ENCODE assay signal across 11 cellular contexts in the genomic region with DNA sequence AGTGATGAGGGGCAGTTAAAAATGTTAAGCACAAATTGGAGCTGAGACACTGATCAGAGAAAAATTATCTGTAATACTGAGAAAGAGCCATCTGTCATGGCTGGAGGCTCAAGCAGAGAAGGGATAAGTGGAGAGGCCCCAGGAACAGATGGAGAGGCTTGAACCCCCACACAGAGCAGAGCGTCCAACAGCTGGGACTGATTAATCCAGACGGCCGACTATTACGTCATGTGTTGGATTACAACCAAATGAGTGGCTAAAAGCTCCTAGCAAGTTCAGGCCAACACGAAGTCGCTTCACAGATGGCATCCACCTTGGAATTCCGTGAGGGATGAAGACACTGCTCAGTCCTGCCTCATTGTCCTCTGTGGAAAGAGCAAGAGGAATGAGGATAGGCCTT. TPM values are rescaled to one million over a fixed set of nuclear protein-coding genes. Genes with fewer than 3 reads are reported as not detected.
DNase-seq lines count a peak whose midpoint lies in the region; ATAC-seq and TF ChIP-seq lines count a peak whose summit lies in the region.
"Had no signal": no experiment of that assay in that cellular context is flagged by ENCODE, and none has a peak within 500 bp of the region (broad histone marks: within the 10 kb centered on the region; RNA-seq: fewer than 3 reads in every experiment).

No MANE protein-coding gene starts in this region.

- DNase-seq in AG08395 (ENCODE audit: low spot score) (peak; percentile 61), HS-5 (ENCODE audit: low read depth) (peak; percentile 68), amniotic epithelial cell (ENCODE audit: low read depth) (peak; percentile 87), left ventricle myocardium superior (no peak), gastrocnemius medialis (no peak), SW480 (ENCODE audit: low spot score) (no peak)
- no peak for DNase-seq in stimulated activated naive CD4-positive, alpha-beta T cell (lab: John Stamatoyannopoulos, UW)
- DNase-seq: kidney, RPMI8226 had no signal

- intact Hi-C loops in left ventricle myocardium superior (cut with micrococcal nuclease) = no loop called here
- intact Hi-C loops in gastrocnemius medialis (cut with DNase I; ENCODE audit: low total_unique reads) = no loop called here

- no peaks in the 10 kb centered on the region for H3K36me3 ChIP-seq in gastrocnemius medialis

- in situ Hi-C loops in gastrocnemius medialis (cut with MboI; ENCODE audit: low sequenced_read_pairs in 4 of 4) = no loop called here

- no peak overlapping the region for H3K27ac ChIP-seq in gastrocnemius medialis

- H3K9me3 ChIP-seq in gastrocnemius medialis = no peaks in the 10 kb centered on the region

- TF ChIP-seq POLR2A in gastrocnemius medialis (IDR thresholded peaks at IDR 0.05) = no peak

- TF ChIP-seq CTCF in gastrocnemius medialis (IDR thresholded peaks at IDR 0.05 in 4 of 5, conservative IDR thresholded peaks at IDR 0.05 in 1 of 5) = no peak

- H3K4me3 ChIP-seq in gastrocnemius medialis = no peak overlapping the region
- H3K4me3 ChIP-seq: skin epidermis had no signal

- ATAC-seq in left ventricle myocardium superior (peak; percentile 89), gastrocnemius medialis (no peak), GM21528 (IDR thresholded peaks at IDR 0.05; ENCODE audit: low FRiP score, unreplicated experiment) (no peak)

- H3K27me3 ChIP-seq in gastrocnemius medialis = no peaks in the 10 kb centered on the region

- H3K4me1 ChIP-seq in gastrocnemius medialis = no peaks in the 10 kb centered on the region

RNA-seq across cellular contexts. Expression of gene ATXN3L, which starts 57.7 kb away (rescaled TPM):
- total RNA-seq in left ventricle myocardium superior = not detected
- total RNA-seq in gastrocnemius medialis = not detected
- total RNA-seq: kidney had no signal

Comparison
In these comparisons a context has a peak if more than half of its experiments do, and no peak if none do; other contexts are left out.
1. DNase-seq: peak in AG08395 (single experiment), HS-5 (single experiment) and amniotic epithelial cell (single experiment); none in left ventricle myocardium superior (single experiment), stimulated activated naive CD4-positive, alpha-beta T cell (0 of 6), gastrocnemius medialis (0 of 2) and SW480 (single experiment).